In genomic region chr1:114758251-114758832, GRCh38 we compare ENCODE assay signal across 8 cellular contexts. TPM values are rescaled to one million over a fixed set of nuclear protein-coding genes. Genes with fewer than 3 reads are reported as not detected.
A peak's percentile ranks its signal among the peaks of the same experiment; 100 is the strongest.
DNase-seq lines count a peak whose midpoint lies in the region; ATAC-seq and TF ChIP-seq lines count a peak whose summit lies in the region.

No MANE protein-coding gene starts in this region.

- H3K9me3 Mint-ChIP-seq in activated naive CD8-positive, alpha-beta T cell treated with anti-CD3 and anti-CD28 coated beads, Interleukin-2, amount 50 U/mL, for 24 hours, result peaks cover 7% of the 10 kb centered on the region

- peak overlapping the region; percentile 98 for H3K27ac Mint-ChIP-seq in activated naive CD8-positive, alpha-beta T cell treated with anti-CD3 and anti-CD28 coated beads, Interleukin-2, amount 50 U/mL, for 24 hours

- H3K4me3 ChIP-seq in BLaER1, result peak overlapping the region; percentile 98
- H3K4me3 ChIP-seq in liver (ENCODE audit: low read depth in 1 of 3, low read length in 3 of 3), result peak overlapping the region; percentile 76 to 96 (median 88)
- peak overlapping the region; percentile 1 to 87 (median 78) for H3K4me3 ChIP-seq in upper lobe of left lung

- peak overlapping the region; percentile 100 for H3K9ac ChIP-seq in BLaER1
- H3K9ac ChIP-seq in liver (ENCODE audit: low read depth in 1 of 2, low read length in 2 of 2), result peak overlapping the region; percentile 34 to 96

- TF ChIP-seq EP300 in upper lobe of left lung (IDR thresholded peaks at IDR 0.05), result no peak

- peaks cover 48% of the 10 kb centered on the region for H3K4me1 Mint-ChIP-seq in activated naive CD8-positive, alpha-beta T cell treated with anti-CD3 and anti-CD28 coated beads, Interleukin-2, amount 50 U/mL, for 24 hours

- H3K36me3 Mint-ChIP-seq in activated naive CD8-positive, alpha-beta T cell treated with anti-CD3 and anti-CD28 coated beads, Interleukin-2, amount 50 U/mL, for 24 hours (ENCODE audit: low read depth), result peaks cover 25% of the 10 kb centered on the region

- peaks cover 39% of the 10 kb centered on the region for H4K20me1 ChIP-seq in BLaER1

- no peak for TF ChIP-seq RAD21 in liver (IDR thresholded peaks at IDR 0.05)

- WGBS in liver, result 30% methylated on average over 6 of the region's 6 CpGs
- 31% methylated on average over 6 of the region's 6 CpGs for WGBS in upper lobe of left lung, 2 donors

- no peaks in the 10 kb centered on the region for H3K27me3 ChIP-seq in BLaER1
- no peaks in the 10 kb centered on the region for H3K27me3 ChIP-seq in liver (ENCODE audit: control insufficient read depth in 4 of 4, insufficient read depth in 4 of 4, low read length in 3 of 4)
- no peaks in the 10 kb centered on the region for H3K27me3 ChIP-seq in upper lobe of left lung

- H3K27ac ChIP-seq in BLaER1, result peak overlapping the region; percentile 100
- H3K27ac ChIP-seq in liver (ENCODE audit: low read depth in 1 of 2, low read length in 2 of 2), result peak overlapping the region; percentile 98
- peak overlapping the region; percentile 98 to 100 (median 100) for H3K27ac ChIP-seq in upper lobe of left lung

- peak overlapping the region; percentile 98 for H3K4me3 Mint-ChIP-seq in activated naive CD8-positive, alpha-beta T cell treated with anti-CD3 and anti-CD28 coated beads, Interleukin-2, amount 50 U/mL, for 24 hours

- peak; percentile 55 for DNase-seq in HT1080 (ENCODE audit: low read depth)
- no peak for DNase-seq in activated naive CD8-positive, alpha-beta T cell treated with anti-CD3 and anti-CD28 coated beads, Interleukin-2, amount 50 U/mL, for 24 hours
- DNase-seq in upper lobe of left lung, result no peak
- DNase-seq in NCI-H2029 (lab: John Stamatoyannopoulos, UW), result no peak
- DNase-seq in activated CD4-positive, alpha-beta T cell treated with anti-CD3 and anti-CD28 coated beads, Interleukin-2, amount 50 U/mL, for 1 hour, result no peak

- peaks cover 6% of the 10 kb centered on the region; the same call in 1 of the 2 replicates for H3K36me3 ChIP-seq in BLaER1
- H3K36me3 ChIP-seq in liver (ENCODE audit: control insufficient read depth in 4 of 4, insufficient read depth in 3 of 4, low read depth in 1 of 4, low read length in 3 of 4), result no peaks in the 10 kb centered on the region
- no peaks in the 10 kb centered on the region for H3K36me3 ChIP-seq in upper lobe of left lung

- no peaks in the 10 kb centered on the region for H3K9me3 ChIP-seq in BLaER1
- no peaks in the 10 kb centered on the region for H3K9me3 ChIP-seq in liver (ENCODE audit: control insufficient read depth in 4 of 4, low read length in 3 of 4)
- no peaks in the 10 kb centered on the region for H3K9me3 ChIP-seq in upper lobe of left lung

- peaks cover 38% of the 10 kb centered on the region for H3K4me1 ChIP-seq in BLaER1
- H3K4me1 ChIP-seq in liver (ENCODE audit: control insufficient read depth in 4 of 4, insufficient read depth in 4 of 4, low read length in 3 of 4), result peaks cover 3 to 34% (median 32%) of the 10 kb centered on the region in 4 donors
- peaks cover 36 to 45% (median 39%) of the 10 kb centered on the region in 4 donors for H3K4me1 ChIP-seq in upper lobe of left lung

- H3K4me2 ChIP-seq in BLaER1, result peak overlapping the region; percentile 64

- no peak for TF ChIP-seq CTCF in liver (IDR thresholded peaks at IDR 0.05; ENCODE audit: low read depth, low read length, missing input control)
- no peak for TF ChIP-seq CTCF in upper lobe of left lung (IDR thresholded peaks at IDR 0.05)

- TF ChIP-seq POLR2A in upper lobe of left lung (IDR thresholded peaks at IDR 0.05), result no peak

- H3K27me3 Mint-ChIP-seq in activated naive CD8-positive, alpha-beta T cell treated with anti-CD3 and anti-CD28 coated beads, Interleukin-2, amount 50 U/mL, for 24 hours, result no peaks in the 10 kb centered on the region

- no peak for ATAC-seq in activated naive CD8-positive, alpha-beta T cell treated with anti-CD3 and anti-CD28 coated beads, Interleukin-2, amount 50 U/mL, for 24 hours
- ATAC-seq in upper lobe of left lung (ENCODE audit: low FRiP score in 2 of 2) (no peak), HG03097 (IDR thresholded peaks at IDR 0.05; ENCODE audit: low FRiP score, unreplicated experiment) (no peak)

TF ChIP-seq in liver, 16 proteins besides CTCF, POLR2A, EP300 and RAD21:
- TF ChIP-seq RXRA (IDR thresholded peaks at IDR 0.05) (no peak), HNF4A (conservative IDR thresholded peaks at IDR 0.05) (no peak), GABPA (IDR thresholded peaks at IDR 0.05 in 1 of 2, conservative IDR thresholded peaks at IDR 0.05 in 1 of 2) (no peak), SP1 (IDR thresholded peaks at IDR 0.05) (no peak)
- TF ChIP-seq, protein P1, sequence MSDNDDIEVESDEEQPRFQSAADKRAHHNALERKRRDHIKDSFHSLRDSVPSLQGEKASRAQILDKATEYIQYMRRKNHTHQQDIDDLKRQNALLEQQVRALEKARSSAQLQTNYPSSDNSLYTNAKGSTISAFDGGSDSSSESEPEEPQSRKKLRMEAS (IDR thresholded peaks at IDR 0.05), result no peak

RNA-seq across cellular contexts. Expression of gene CSDE1, which starts 0.6 kb away (rescaled TPM):
- total RNA-seq in HT1080 (2014; rRNA removed; shearing (Covaris generic)), result 299 and 322 TPM in 2 replicates
- 261 and 353 TPM in 2 replicates for polyA plus RNA-seq in HT1080 (2015; cell fraction: cytosol; rRNA removed)
- 329 and 335 TPM in 2 replicates for polyA plus RNA-seq in HT1080 (2015; cell fraction: nucleus; rRNA removed)
- total RNA-seq in liver, result 100 to 1,000 TPM; 178 to 376 TPM
- 10 to 100 TPM; 63.7 to 84.7 TPM for polyA plus RNA-seq in liver
- 100 to 1,000 TPM; 223 to 548 (median 373) TPM for total RNA-seq in upper lobe of left lung

RNA-seq across cellular contexts. Expression of gene SIKE1, which starts 22.1 kb away (rescaled TPM):
- 75.9 and 87.6 TPM in 2 replicates for total RNA-seq in HT1080 (2014; rRNA removed; shearing (Covaris generic))
- 40.6 and 50.2 TPM in 2 replicates for polyA plus RNA-seq in HT1080 (2015; cell fraction: cytosol; rRNA removed)
- 37.4 and 46.1 TPM in 2 replicates for polyA plus RNA-seq in HT1080 (2015; cell fraction: nucleus; rRNA removed)
- total RNA-seq in liver (10 to 100 TPM; 23.2 to 40.4 TPM), upper lobe of left lung (10 to 100 TPM in 5 of 6 donors, 1 to 10 TPM in 1; 6.0 to 36.3 (median 28.7) TPM)
- polyA plus RNA-seq in liver, result 10 to 100 TPM; 12.0 to 22.0 TPM

RNA-seq across cellular contexts. Expression of gene NRAS, which starts 41.8 kb away (rescaled TPM):
- 42.6 and 52.2 TPM in 2 replicates for total RNA-seq in HT1080 (2014; rRNA removed; shearing (Covaris generic))
- 53.8 and 66.6 TPM in 2 replicates for polyA plus RNA-seq in HT1080 (2015; cell fraction: cytosol; rRNA removed)
- polyA plus RNA-seq in HT1080 (2015; cell fraction: nucleus; rRNA removed), result 24.5 and 28.8 TPM in 2 replicates
- total RNA-seq in liver (10 to 100 TPM; 17.7 to 36.0 TPM), upper lobe of left lung (10 to 100 TPM; 11.5 to 36.6 (median 25.4) TPM)
- 1 to 10 TPM; 6.7 to 9.1 TPM for polyA plus RNA-seq in liver
